ENCODE assay signal across 22 cellular contexts in the genomic region with DNA sequence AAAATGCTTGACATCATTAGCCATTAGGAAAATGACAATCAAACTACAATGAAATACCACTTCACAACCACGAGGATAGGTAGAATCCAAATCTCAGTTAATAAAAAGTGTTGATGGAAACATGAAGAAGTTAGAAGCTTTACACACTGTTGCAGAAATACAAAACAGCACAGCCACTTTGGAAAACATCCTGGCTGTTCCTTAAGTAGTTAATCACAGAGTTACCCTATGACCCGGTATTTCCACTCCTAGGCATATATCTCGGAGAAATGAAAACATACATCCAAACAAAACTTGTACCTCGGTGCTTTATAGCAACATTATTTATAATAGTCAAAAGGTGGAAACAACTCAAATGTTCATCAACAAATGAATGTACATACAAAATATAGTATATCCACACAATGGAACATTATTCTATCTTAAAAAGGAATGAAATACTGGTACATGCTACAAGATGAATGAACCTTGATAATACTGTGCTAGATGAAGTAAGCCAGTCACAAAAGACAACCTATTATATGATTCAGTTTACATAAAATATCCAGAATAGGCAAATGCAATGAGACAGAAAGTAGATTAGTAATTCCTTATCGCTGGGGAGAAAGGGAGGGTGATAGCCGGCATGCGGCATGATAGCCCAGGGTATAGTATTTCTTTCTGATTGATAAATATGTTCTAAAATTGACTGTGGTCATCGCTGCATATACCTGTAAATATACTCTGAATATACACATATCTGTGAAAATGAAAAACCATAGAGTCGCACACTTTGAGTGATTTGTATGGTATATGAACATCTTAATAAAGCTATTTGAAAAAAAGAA. TPM values are rescaled to one million over a fixed set of nuclear protein-coding genes. Genes with fewer than 3 reads are reported as not detected.
DNase-seq lines count a peak whose midpoint lies in the region; ATAC-seq, FAIRE-seq and TF ChIP-seq lines count a peak whose summit lies in the region.
"Had no signal": no experiment of that assay in that cellular context is flagged by ENCODE, and none has a peak within 500 bp of the region (broad histone marks: within the 10 kb centered on the region; RNA-seq: fewer than 3 reads in every experiment).

No MANE protein-coding gene starts in this region.

- H3K27ac Mint-ChIP-seq in CD4-positive, alpha-beta T cell, result no peak overlapping the region
- no peak overlapping the region for H3K27ac Mint-ChIP-seq in T-cell
- H3K27ac Mint-ChIP-seq: activated CD4-positive, alpha-beta memory T cell treated with anti-CD3 and anti-CD28 coated beads for 36 hours; B cell; stimulated activated naive B cell treated with anti-CD40 and anti-IgM and Interleukin-4, amounts not matched to agents 10 μg/mL and 1 μg/mL and 100 μg/mL, for 72 hours had no signal

- no peak for DNase-seq in CD4-positive, alpha-beta T cell
- DNase-seq in H54 (ENCODE audit: insufficient read length, low spot score), result no peak
- DNase-seq in NCI-H526 treated with DMSO at 0.1 percent for 48 hours (lab: John Stamatoyannopoulos, UW), result peak; percentile 79
- DNase-seq in activated naive CD4-positive, alpha-beta T cell treated with anti-CD3 and anti-CD28 coated beads, Interleukin-2, amount 50 U/mL, for 16 hours, result no peak
- no peak for DNase-seq in T-cell
- DNase-seq in AML-193 (lab: John Stamatoyannopoulos, UW), result no peak
- DNase-seq: activated CD4-positive, alpha-beta memory T cell treated with anti-CD3 and anti-CD28 coated beads for 36 hours; activated T-cell treated with anti-CD3 and anti-CD28 coated beads, Interleukin-2, amount 50 U/mL, for 4 hours; adrenal gland; caudate nucleus; islet precursor cell; Karpas-422; mesenchymal stem cell; NCI-H1436; NCI-H510A treated with DMSO at 0.1 percent for 48 hours; SK-N-SH; stimulated activated naive B cell treated with anti-CD40 and anti-IgM and Interleukin-4, amounts not matched to agents 10 μg/mL and 1 μg/mL and 100 μg/mL, for 72 hours; trophoblast cell had no signal

- H3K27ac ChIP-seq in CD4-positive, alpha-beta T cell (ENCODE audit: low read depth, low read length), result no peak overlapping the region
- H3K27ac ChIP-seq: adrenal gland had no signal

- H3K4me3 Mint-ChIP-seq in CD4-positive, alpha-beta T cell, result peak overlapping the region; percentile 1
- H3K4me3 Mint-ChIP-seq in T-cell, result no peak overlapping the region
- H3K4me3 Mint-ChIP-seq: B cell; stimulated activated naive B cell treated with anti-CD40 and anti-IgM and Interleukin-4, amounts not matched to agents 10 μg/mL and 1 μg/mL and 100 μg/mL, for 72 hours had no signal

- peaks cover 5% of the 10 kb centered on the region for H3K9me3 ChIP-seq in CD4-positive, alpha-beta T cell (ENCODE audit: control insufficient read depth, low read length)
- peaks cover 2% of the 10 kb centered on the region for H3K9me3 ChIP-seq in endocrine pancreas (ENCODE audit: control insufficient read depth, low read length)
- H3K9me3 ChIP-seq: adrenal gland, SK-N-SH had no signal

- no peak for TF ChIP-seq POLR2A in H54 (IDR thresholded peaks at IDR 0.05; ENCODE audit: low read depth, low read length)

- H3K9ac ChIP-seq in endocrine pancreas (ENCODE audit: control insufficient read depth, insufficient read depth, low read length), result peak overlapping the region; percentile 49
- H3K9ac ChIP-seq: SK-N-SH had no signal

- peak overlapping the region; percentile 100 for H3K4me3 ChIP-seq in endocrine pancreas (ENCODE audit: control insufficient read depth, insufficient read depth, low read length)
- H3K4me3 ChIP-seq: adrenal gland had no signal

- no peak for TF ChIP-seq CTCF in CD4-positive, alpha-beta T cell (IDR thresholded peaks at IDR 0.05)

- H3K27me3 Mint-ChIP-seq in CD4-positive, alpha-beta T cell, result peaks cover 21% of the 10 kb centered on the region
- peaks cover 8 to 36% of the 10 kb centered on the region in 2 donors for H3K27me3 Mint-ChIP-seq in T-cell

- no peaks in the 10 kb centered on the region for H3K27me3 ChIP-seq in CD4-positive, alpha-beta T cell (ENCODE audit: control insufficient read depth, insufficient read depth, low read length)
- H3K27me3 ChIP-seq in endocrine pancreas (ENCODE audit: control insufficient read depth, insufficient read depth, low read length), result no peaks in the 10 kb centered on the region
- H3K27me3 ChIP-seq: adrenal gland had no signal

- FAIRE-seq in H54 (lab: Jason Lieb, UNC), result peak; percentile 20
- FAIRE-seq: TTC549 had no signal

- H3K36me3 Mint-ChIP-seq in CD4-positive, alpha-beta T cell (ENCODE audit: low read depth), result no peaks in the 10 kb centered on the region
- peaks cover 13% of the 10 kb centered on the region for H3K36me3 Mint-ChIP-seq in T-cell
- H3K36me3 Mint-ChIP-seq: stimulated activated naive B cell treated with anti-CD40 and anti-IgM and Interleukin-4, amounts not matched to agents 10 μg/mL and 1 μg/mL and 100 μg/mL, for 72 hours had no signal

- peaks cover 6% of the 10 kb centered on the region for H3K9me3 Mint-ChIP-seq in CD4-positive, alpha-beta T cell
- peaks cover 6 to 16% (median 11%) of the 10 kb centered on the region in 3 donors for H3K9me3 Mint-ChIP-seq in T-cell

- CTCF ChIA-PET in CD4-positive, alpha-beta T cell (lab: Charles Lee), result no interaction called here
- CTCF ChIA-PET in T-cell (lab: Charles Lee), result no interaction called here

- intact Hi-C loops in CD4-positive, alpha-beta T cell (cut with DNase I, micrococcal nuclease), result loop anchor here in 1 of 2 experiments (10.0 kb wide), 1 partner anchor 187 kb away; a partner anchor contains a TSS

- POLR2A ChIA-PET in CD4-positive, alpha-beta T cell (lab: Charles Lee), result no interaction called here
- POLR2A ChIA-PET in T-cell (lab: Charles Lee), result interaction anchor here in 1 of 2 donors (0.5 kb wide), 1 partner anchor 369 kb away, joined by 3 read pairs; no protein-coding TSS in a partner anchor

- H3K4me1 ChIP-seq in endocrine pancreas (ENCODE audit: control insufficient read depth, insufficient read depth, low read length), result peaks cover 6% of the 10 kb centered on the region
- H3K4me1 ChIP-seq: adrenal gland had no signal

- H3K36me3 ChIP-seq in endocrine pancreas (ENCODE audit: control insufficient read depth, insufficient read depth, low read length), result peaks cover 3% of the 10 kb centered on the region
- H3K36me3 ChIP-seq: adrenal gland had no signal

- no peak for ATAC-seq in CD4-positive, alpha-beta T cell (ENCODE audit: poor library complexity)
- ATAC-seq in GM21529 (IDR thresholded peaks at IDR 0.05; ENCODE audit: unreplicated experiment) (no peak), T-cell (replicated peaks in 1 of 4) (no peak)
- ATAC-seq: activated T-cell treated with anti-CD3 and anti-CD28 coated beads, Interleukin-2, amount 50 U/mL, for 4 hours; stimulated activated naive B cell treated with anti-CD40 and anti-IgM and Interleukin-4, amounts not matched to agents 10 μg/mL and 1 μg/mL and 100 μg/mL, for 72 hours had no signal

- peaks cover 16% of the 10 kb centered on the region for H3K4me1 Mint-ChIP-seq in CD4-positive, alpha-beta T cell (ENCODE audit: low read depth)
- peaks cover 15 to 24% (median 16%) of the 10 kb centered on the region in 3 donors for H3K4me1 Mint-ChIP-seq in T-cell

RNA-seq across cellular contexts. Expression of a gene that starts 1.9 kb away (rescaled TPM):
- total RNA-seq in CD4-positive, alpha-beta T cell, result 1 to 10 TPM; 1.5 TPM
- 1 to 10 TPM in 2 of 5 donors, under 1 TPM in 3; 0.13 to 5.0 (median 0.79) TPM for total RNA-seq in T-cell
- total RNA-seq: B cell had no signal
